ENCODE assay signal across 16 cellular contexts in the genomic region with DNA sequence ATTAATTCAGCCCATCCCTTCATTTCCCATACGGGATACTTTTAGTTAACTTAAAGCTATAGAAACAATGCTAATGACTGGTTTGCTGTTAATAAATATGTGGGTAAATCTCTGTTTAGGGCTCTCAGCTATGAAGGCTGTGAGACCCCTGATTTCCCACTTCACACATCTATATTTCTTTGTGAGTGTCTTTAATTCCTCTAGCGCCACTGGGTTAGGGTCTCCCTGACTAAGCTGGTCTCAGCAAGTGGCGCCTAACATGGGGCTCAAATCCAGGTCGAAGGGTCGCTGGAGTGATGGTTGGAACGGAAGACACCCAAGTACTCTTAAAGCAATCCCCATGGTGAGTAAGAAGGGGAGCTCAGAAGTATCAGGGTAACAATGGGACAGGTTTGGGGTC. TPM values are rescaled to one million over a fixed set of nuclear protein-coding genes. Genes with fewer than 3 reads are reported as not detected.
"Had no signal": no experiment of that assay in that cellular context is flagged by ENCODE, and none has a peak within 500 bp of the region (broad histone marks: within the 10 kb centered on the region; RNA-seq: fewer than 3 reads in every experiment).

No MANE protein-coding gene starts in this region.

- ATAC-seq: left colon; mucosa of descending colon; naive thymus-derived CD8-positive, alpha-beta T cell had no signal

- H3K4me1 Mint-ChIP-seq: naive thymus-derived CD8-positive, alpha-beta T cell had no signal

- H3K27ac Mint-ChIP-seq: naive thymus-derived CD8-positive, alpha-beta T cell had no signal

- DNase-seq: activated CD4-positive, alpha-beta T cell treated with anti-CD3 and anti-CD28 coated beads, Interleukin-2, amount 50 U/mL, for 4 hours; activated naive CD4-positive, alpha-beta T cell treated with anti-CD3 and anti-CD28 coated beads, Interleukin-2, amount 50 U/mL, for 16 hours; activated T-cell treated with anti-CD3 and anti-CD28 coated beads, Interleukin-2, amount 50 U/mL, for 1 hour; effector CD4-positive, alpha-beta T cell; posterior cingulate gyrus; T1000; tibial artery; WERI-Rb-1 had no signal

- H3K4me3 ChIP-seq: breast epithelium, mucosa of descending colon, right atrium auricular region, smooth muscle cell, tibial artery, vagina had no signal

RNA-seq across cellular contexts. Expression of a gene that starts 14.4 kb away (rescaled TPM):
- total RNA-seq: breast epithelium; lung microvascular endothelial cell; mucosa of descending colon; naive thymus-derived CD8-positive, alpha-beta T cell; right atrium auricular region; smooth muscle cell; vagina had no signal

RNA-seq across cellular contexts. Expression of a gene that starts 40.0 kb away (rescaled TPM):
- total RNA-seq: breast epithelium; left colon; lung microvascular endothelial cell; mucosa of descending colon; naive thymus-derived CD8-positive, alpha-beta T cell; right atrium auricular region; smooth muscle cell; vagina had no signal

RNA-seq across cellular contexts. Expression of a gene that starts 45.2 kb away (rescaled TPM):
- total RNA-seq: breast epithelium; lung microvascular endothelial cell; naive thymus-derived CD8-positive, alpha-beta T cell; right atrium auricular region; smooth muscle cell; vagina had no signal

RNA-seq across cellular contexts. Expression of a gene that starts 57.5 kb away (rescaled TPM):
- total RNA-seq: left colon; lung microvascular endothelial cell; naive thymus-derived CD8-positive, alpha-beta T cell; right atrium auricular region had no signal
